Comparison of ENCODE assay signal across 9 cellular contexts in genomic region chr20:19785173-19785799, GRCh38. TPM values are rescaled to one million over a fixed set of nuclear protein-coding genes. Genes with fewer than 3 reads are reported as not detected.
DNase-seq lines count a peak whose midpoint lies in the region; ATAC-seq and TF ChIP-seq lines count a peak whose summit lies in the region.
"Had no signal": no experiment of that assay in that cellular context is flagged by ENCODE, and none has a peak within 500 bp of the region (broad histone marks: within the 10 kb centered on the region; RNA-seq: fewer than 3 reads in every experiment).

No MANE protein-coding gene starts in this region.

- peak overlapping the region; percentile 48 to 69 for H3K27ac ChIP-seq in left lung
- H3K27ac ChIP-seq in stomach = peak overlapping the region in 4 of 5 donors; percentile 36 to 60 (median 46)

- H3K27me3 ChIP-seq in left lung (no peaks in the 10 kb centered on the region), stomach (no peaks in the 10 kb centered on the region)

- no peak for TF ChIP-seq POLR2A in stomach (IDR thresholded peaks at IDR 0.05)

- ATAC-seq in left lung (no peak), HG02981 (IDR thresholded peaks at IDR 0.05; ENCODE audit: unreplicated experiment) (no peak), GM19395 (IDR thresholded peaks at IDR 0.05; ENCODE audit: unreplicated experiment) (no peak)

- H3K27ac Mint-ChIP-seq in HFFc6 = peak overlapping the region; percentile 90
- H3K27ac Mint-ChIP-seq in chondrocyte (ENCODE audit: unreplicated experiment) = peak overlapping the region; percentile 97
- H3K27ac Mint-ChIP-seq: activated CD4-positive, alpha-beta memory T cell treated with anti-CD3 and anti-CD28 coated beads, Interleukin-2, amount 10 ng/mL, durations not matched to agents 7 days and 5 days had no signal

- no peak for DNase-seq in HFFc6
- DNase-seq in chondrocyte (ENCODE audit: low spot score) = no peak
- DNase-seq in left lung = no peak
- DNase-seq in stomach = no peak
- DNase-seq in foreskin melanocyte = no peak
- no peak for DNase-seq in stimulated activated CD8-positive, alpha-beta memory T cell treated with anti-CD3 and anti-CD28 coated beads, Interleukin-4, amount 100 ng/mL, for 48 hours
- DNase-seq: activated CD4-positive, alpha-beta memory T cell treated with anti-CD3 and anti-CD28 coated beads, Interleukin-2, amount 10 ng/mL, durations not matched to agents 7 days and 5 days had no signal

- H3K4me1 ChIP-seq in left lung = peaks cover 25 to 36% of the 10 kb centered on the region in 2 donors
- peaks cover 16 to 33% (median 29%) of the 10 kb centered on the region in 4 donors for H3K4me1 ChIP-seq in stomach

- H3K36me3 ChIP-seq in left lung (no peaks in the 10 kb centered on the region), stomach (no peaks in the 10 kb centered on the region)

- TF ChIP-seq EP300 in stomach (IDR thresholded peaks at IDR 0.05) = no peak

- H3K27me3 Mint-ChIP-seq in HFFc6 (ENCODE audit: insufficient read depth) (peaks cover 3% of the 10 kb centered on the region), chondrocyte (ENCODE audit: low read depth) (no peaks in the 10 kb centered on the region)

- intact Hi-C loops in left lung (cut with DNase I) (loop anchor here (10.0 kb wide), 1 partner anchor 210 kb away; no protein-coding TSS in a partner anchor), stomach (cut with DNase I; ENCODE audit: low total_unique reads) (loop anchor here (10.0 kb wide), 2 partner anchors 100 to 210 kb away; no protein-coding TSS in a partner anchor)

- H3K4me1 Mint-ChIP-seq in HFFc6 (ENCODE audit: low read depth) (peaks cover 60% of the 10 kb centered on the region), chondrocyte (ENCODE audit: low read depth) (peaks cover 65% of the 10 kb centered on the region)

- H3K9me3 Mint-ChIP-seq in HFFc6 (peaks cover 12% of the 10 kb centered on the region), chondrocyte (ENCODE audit: low read depth) (peaks cover 6% of the 10 kb centered on the region)
- H3K9me3 Mint-ChIP-seq: activated CD4-positive, alpha-beta memory T cell treated with anti-CD3 and anti-CD28 coated beads, Interleukin-2, amount 10 ng/mL, durations not matched to agents 7 days and 5 days had no signal

- H3K36me3 Mint-ChIP-seq in HFFc6 (ENCODE audit: low read depth) (peaks cover 16% of the 10 kb centered on the region), chondrocyte (ENCODE audit: low read depth) (peaks cover 2% of the 10 kb centered on the region)

- no peaks in the 10 kb centered on the region for H3K9me3 ChIP-seq in left lung
- no peaks in the 10 kb centered on the region for H3K9me3 ChIP-seq in stomach

- H3K4me3 ChIP-seq in left lung (no peak overlapping the region), stomach (no peak overlapping the region)

- 26 to 41% (median 32%) methylated on average over 4 of the region's 4 CpGs for WGBS in stomach, 5 donors

- H3K4me3 Mint-ChIP-seq in HFFc6 = peak overlapping the region; percentile 81
- H3K4me3 Mint-ChIP-seq in chondrocyte (ENCODE audit: unreplicated experiment) = peak overlapping the region; percentile 51
- H3K4me3 Mint-ChIP-seq: activated CD4-positive, alpha-beta memory T cell treated with anti-CD3 and anti-CD28 coated beads, Interleukin-2, amount 10 ng/mL, durations not matched to agents 7 days and 5 days had no signal

- TF ChIP-seq CTCF in HFFc6 (IDR thresholded peaks at IDR 0.05) (peak; percentile 34; the same call in 1 of the 2 replicates), chondrocyte (IDR thresholded peaks at IDR 0.05) (no peak), left lung (IDR thresholded peaks at IDR 0.05) (no peak), stomach (IDR thresholded peaks at IDR 0.05) (no peak)

RNA-seq across cellular contexts. Expression of gene RIN2, which starts 27.2 kb away (rescaled TPM):
- 10 to 100 TPM; 41.0 to 44.0 (median 43.5) TPM for total RNA-seq in HFFc6 (2021; fragmentation: NEBNext Ultra II Directional; extraction: Animal tissue kit (Norgen Biotek cat#: 25700))
- total RNA-seq in chondrocyte (24.4 to 45.7 TPM (median 27.8 TPM) in 3 replicates), left lung (10 to 100 TPM; 69.0 to 69.8 TPM), stomach (10 to 100 TPM in 4 of 5 donors, 1 to 10 TPM in 1; 9.9 to 82.7 (median 55.4) TPM)
- polyA plus RNA-seq in stomach = 10 to 100 TPM; 11.1 to 19.4 (median 19.4) TPM
- total RNA-seq: activated CD4-positive, alpha-beta memory T cell treated with anti-CD3 and anti-CD28 coated beads, Interleukin-2, amount 10 ng/mL, durations not matched to agents 7 days and 5 days had no signal
